In the genomic region with DNA sequence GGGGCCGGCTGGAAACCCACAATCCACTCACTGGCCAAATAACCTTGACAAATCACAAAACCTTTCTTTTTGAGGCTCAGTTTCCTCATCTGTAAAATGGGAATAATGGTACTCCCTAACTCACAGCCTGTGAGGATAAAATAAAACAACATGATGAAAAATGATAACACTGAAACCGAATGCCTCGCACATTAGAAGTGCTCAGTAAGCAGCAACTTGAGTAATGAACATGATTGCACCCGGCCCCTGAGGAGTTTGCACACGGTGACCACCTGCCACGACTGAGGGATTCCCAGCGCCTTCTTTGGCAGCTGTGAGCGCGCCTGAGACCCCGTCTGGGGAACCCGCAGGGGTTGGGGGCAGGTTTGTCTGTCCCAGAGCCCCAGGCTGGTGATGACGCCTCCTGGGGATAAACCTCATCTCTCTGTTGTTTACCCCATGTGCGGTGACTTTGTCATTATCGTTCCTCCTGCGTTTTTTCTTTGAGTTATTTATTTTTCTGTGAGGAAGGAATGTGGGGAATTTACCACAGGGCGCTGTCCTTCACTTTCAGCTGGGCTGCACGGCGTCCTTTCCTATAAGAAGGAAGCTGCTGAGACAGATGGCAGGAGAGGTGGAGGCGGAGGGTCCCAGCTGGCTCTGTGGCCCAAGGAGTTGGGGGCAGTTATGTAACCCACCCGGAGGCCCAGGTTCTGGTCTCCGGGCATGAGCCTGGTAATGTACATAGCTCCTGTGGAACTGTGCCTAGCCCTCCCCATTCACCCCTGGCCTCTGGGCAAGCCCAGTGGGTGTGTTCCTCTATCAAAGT, we compare ENCODE assay signal across 9 cellular contexts. TPM values are rescaled to one million over a fixed set of nuclear protein-coding genes. Genes with fewer than 3 reads are reported as not detected.
DNase-seq lines count a peak whose midpoint lies in the region; ATAC-seq lines count a peak whose summit lies in the region.
"Had no signal": no experiment of that assay in that cellular context is flagged by ENCODE, and none has a peak within 500 bp of the region (broad histone marks: within the 10 kb centered on the region; RNA-seq: fewer than 3 reads in every experiment).

No MANE protein-coding gene starts in this region.

- ATAC-seq in sciatic nerve (no peak), GM21423 (IDR thresholded peaks at IDR 0.05; ENCODE audit: unreplicated experiment) (no peak), GM21619 (IDR thresholded peaks at IDR 0.05; ENCODE audit: unreplicated experiment) (no peak)

- peak overlapping the region; percentile 25 for H3K27ac ChIP-seq in SJCRH30

- intact Hi-C loops in sciatic nerve (cut with DNase I): no loop called here

- H3K36me3 ChIP-seq in SJCRH30: no peaks in the 10 kb centered on the region

- DNase-seq in EL (peak; percentile 95), SJCRH30 (peak; percentile 94 to 97), fibroblast of peridontal ligament (ENCODE audit: extremely low read depth) (peak; percentile 88), sciatic nerve (ENCODE audit: low spot score) (peak; percentile 61), midbrain (lab: John Stamatoyannopoulos, UW) (no peak), superior temporal gyrus (ENCODE audit: extremely low spot score) (no peak)

- no peaks in the 10 kb centered on the region for H3K27me3 ChIP-seq in SJCRH30

- no peak overlapping the region for H3K4me3 ChIP-seq in SJCRH30

- no peaks in the 10 kb centered on the region for H3K9me3 ChIP-seq in SJCRH30 (replicated peaks)

- peaks cover 58% of the 10 kb centered on the region for H3K4me1 ChIP-seq in SJCRH30

RNA-seq across cellular contexts. Expression of a gene that starts 3.0 kb away (rescaled TPM):
- total RNA-seq in SJCRH30 (2014; rRNA removed; shearing (Covaris generic)): 2.3 and 3.2 TPM in 2 replicates
- 179 TPM for total RNA-seq in sciatic nerve

RNA-seq across cellular contexts. Expression of a gene that starts 23.6 kb away (rescaled TPM):
- total RNA-seq in SJCRH30 (2014; rRNA removed; shearing (Covaris generic)): 0.02 TPM in 1 of 2 replicates, not detected in the other
- total RNA-seq in sciatic nerve: 17.9 TPM
- total RNA-seq: mononuclear cell had no signal

Comparison
In these comparisons a context has a peak if more than half of its experiments do, and no peak if none do; other contexts are left out.
1. DNase-seq: peak in EL (single experiment), SJCRH30 (2 of 2), fibroblast of peridontal ligament (single experiment) and sciatic nerve (single experiment); none in midbrain (single experiment) and superior temporal gyrus (single experiment).
2. RNA of a gene that starts 3.0 kb away (total RNA-seq): 179 TPM in sciatic nerve (single experiment); 2.3 to 3.2 TPM in SJCRH30; every median in the first group is over 10 times any median in the second.
3. RNA of a gene that starts 23.6 kb away (total RNA-seq): 17.9 TPM in sciatic nerve (single experiment); 0.02 TPM in SJCRH30; every median in the first group is over 10 times any median in the second.